ENCODE assay signal across 8 cellular contexts in the genomic region with DNA sequence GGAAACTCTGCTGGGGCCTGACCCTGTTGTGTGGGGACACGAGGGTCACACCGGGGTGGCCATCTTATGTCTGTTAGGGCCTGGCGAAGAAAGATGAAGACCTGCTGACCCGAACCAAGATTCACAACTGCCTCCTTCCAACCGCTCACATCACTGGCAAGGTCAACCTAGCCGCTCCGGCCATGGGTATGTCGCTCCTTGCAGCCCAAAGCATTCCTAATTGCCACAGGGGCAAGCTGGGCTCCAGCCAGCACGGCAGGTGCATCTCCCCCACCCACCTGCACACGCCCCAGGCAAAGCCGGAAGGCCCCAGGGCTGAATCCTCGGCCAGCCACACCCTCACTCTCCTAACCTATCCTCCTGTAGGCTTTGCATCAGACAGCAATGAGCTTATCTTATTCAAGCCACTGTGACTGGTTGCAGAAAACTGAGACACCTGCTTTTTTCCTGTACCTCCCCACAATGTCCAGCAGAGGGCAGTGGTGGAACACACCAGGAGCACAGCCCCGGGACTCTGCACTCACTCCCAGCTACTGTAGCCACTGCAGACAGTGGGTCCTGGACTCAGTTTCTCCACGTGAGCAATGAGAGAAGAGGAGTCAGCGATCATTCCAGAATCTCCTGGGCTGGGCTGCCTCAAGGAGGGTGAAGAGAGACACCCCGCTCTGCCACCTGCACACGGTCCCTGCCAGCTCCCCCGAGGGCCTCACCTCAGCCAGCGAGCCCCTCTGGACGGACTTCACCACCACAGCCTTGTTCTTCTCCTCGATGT.
A peak's percentile ranks its signal among the peaks of the same experiment; 100 is the strongest.
DNase-seq lines count a peak whose midpoint lies in the region; ATAC-seq and TF ChIP-seq lines count a peak whose summit lies in the region.

No MANE protein-coding gene starts in this region.

- BruUV-seq in PC-3 (replicated peaks; lab: Mats Ljungman, UMichigan) = no TSS peak

- peak; percentile 78 for ATAC-seq in PC-3
- peak; percentile 89 to 97 (median 90) for ATAC-seq in natural killer cell
- ATAC-seq in stimulated activated naive CD8-positive, alpha-beta T cell treated with anti-CD3 and anti-CD28 coated beads, Interleukin-15, Interleukin-2, amounts not matched to agents 100 U/mL and 50 U/mL, for 24 hours = peak; percentile 79
- no peak for ATAC-seq in HG02610 (IDR thresholded peaks at IDR 0.05; ENCODE audit: unreplicated experiment)

- H3K4me1 ChIP-seq in PC-3 (ENCODE audit: insufficient read depth, low read length) = no peaks in the 10 kb centered on the region

- H3K27ac Mint-ChIP-seq in natural killer cell = peak overlapping the region; percentile 79 to 83

- H3K4me2 ChIP-seq in PC-3 (ENCODE audit: low read length) = no peak overlapping the region

- no peaks in the 10 kb centered on the region for H3K27me3 Mint-ChIP-seq in natural killer cell (ENCODE audit: low read depth in 2 of 2)

- H3K27me3 ChIP-seq in PC-3 (ENCODE audit: low read length) = no peaks in the 10 kb centered on the region

- no peaks in the 10 kb centered on the region for H3K9me3 ChIP-seq in PC-3 (ENCODE audit: low read length)

- H3F3A ChIP-seq in PC-3 (ENCODE audit: low read length, unreplicated experiment) = no peaks in the 10 kb centered on the region

- TF ChIP-seq CTCF in PC-3 (conservative IDR thresholded peaks at IDR 0.05; ENCODE audit: low read depth, low read length) (peak; percentile 99), natural killer cell (IDR thresholded peaks at IDR 0.05) (peak; percentile 95)

- CTCF ChIA-PET in PC-3 (lab: Charles Lee) = interaction anchor here (0.5 to 2.6 kb wide), 18 partner anchors 28 to 1482 kb away, joined by 3 to 70 read pairs (median 6); partner anchors contain the start of gene PREX1

- no peaks in the 10 kb centered on the region for H3K9me3 Mint-ChIP-seq in natural killer cell

- H4K20me1 ChIP-seq in PC-3 (ENCODE audit: low read length) = no peaks in the 10 kb centered on the region

- no peaks in the 10 kb centered on the region for H3K9me2 ChIP-seq in PC-3 (replicated peaks; ENCODE audit: low read length)

- H3K4me3 Mint-ChIP-seq in natural killer cell = peak overlapping the region; percentile 22

- intact Hi-C loops in PC-3 (cut with micrococcal nuclease) = loop anchor here (1.0 to 10.0 kb wide), 3 partner anchors 137 to 248 kb away; no protein-coding TSS in a partner anchor
- intact Hi-C loops in natural killer cell (cut with micrococcal nuclease) = loop anchor here (1.0 to 5.0 kb wide), 4 partner anchors 60 to 248 kb away; no protein-coding TSS in a partner anchor

- H3K36me3 ChIP-seq in PC-3 (ENCODE audit: low read depth, low read length) = no peaks in the 10 kb centered on the region

- peaks cover 42 to 58% of the 10 kb centered on the region in 2 donors for H3K4me1 Mint-ChIP-seq in natural killer cell

- no peak overlapping the region for H2AFZ ChIP-seq in PC-3 (ENCODE audit: low read length)

- DNase-seq in CMK (ENCODE audit: low read depth) = peak; percentile 61
- peak; percentile 93 for DNase-seq in HuH-7 (ENCODE audit: low spot score)
- DNase-seq in PC-3 = peak; percentile 93
- DNase-seq in activated T-cell treated with anti-CD3 and anti-CD28 coated beads for 48 hours (ENCODE audit: low read depth) = peak; percentile 39
- DNase-seq in erythroblast (lab: John Stamatoyannopoulos, UW) = peak; percentile 84 to 91
- peak; percentile 61 for DNase-seq in natural killer cell
- DNase-seq in stimulated activated naive CD8-positive, alpha-beta T cell treated with anti-CD3 and anti-CD28 coated beads, Interleukin-15, Interleukin-2, amounts not matched to agents 100 U/mL and 50 U/mL, for 24 hours = peak; percentile 61

- H3K9ac ChIP-seq in PC-3 (ENCODE audit: low read length) = no peak overlapping the region

- no peaks in the 10 kb centered on the region for H3K79me2 ChIP-seq in PC-3 (ENCODE audit: low read length)

- H3K36me3 Mint-ChIP-seq in natural killer cell = peaks cover 10% of the 10 kb centered on the region

- TF ChIP-seq POLR2A in erythroblast (IDR thresholded peaks at IDR 0.05; ENCODE audit: low read length) = no peak

- POLR2A ChIA-PET in PC-3 (lab: Charles Lee; ENCODE audit: unreplicated experiment) = interaction anchor here (0.5 to 0.6 kb wide), 2 partner anchors 264 to 386 kb away, joined by 3 to 4 read pairs; no protein-coding TSS in a partner anchor

- H3K27ac ChIP-seq in PC-3 (ENCODE audit: low read length) = no peak overlapping the region

- H3K4me3 ChIP-seq in PC-3 (ENCODE audit: low read length) = no peak overlapping the region

Comparison
In these comparisons a context has a peak if more than half of its experiments do, and no peak if none do; other contexts are left out.
1. DNase-seq: peak in every context shown above with its lines; median percentile 93 in HuH-7; 93 in PC-3; 88 in erythroblast; 61 in CMK; 61 in natural killer cell; 61 in stimulated activated naive CD8-positive, alpha-beta T cell treated with anti-CD3 and anti-CD28 coated beads, Interleukin-15, Interleukin-2, amounts not matched to agents 100 U/mL and 50 U/mL, for 24 hours; 39 in activated T-cell treated with anti-CD3 and anti-CD28 coated beads for 48 hours.